ENCODE assay signal across 14 cellular contexts in the genomic region with DNA sequence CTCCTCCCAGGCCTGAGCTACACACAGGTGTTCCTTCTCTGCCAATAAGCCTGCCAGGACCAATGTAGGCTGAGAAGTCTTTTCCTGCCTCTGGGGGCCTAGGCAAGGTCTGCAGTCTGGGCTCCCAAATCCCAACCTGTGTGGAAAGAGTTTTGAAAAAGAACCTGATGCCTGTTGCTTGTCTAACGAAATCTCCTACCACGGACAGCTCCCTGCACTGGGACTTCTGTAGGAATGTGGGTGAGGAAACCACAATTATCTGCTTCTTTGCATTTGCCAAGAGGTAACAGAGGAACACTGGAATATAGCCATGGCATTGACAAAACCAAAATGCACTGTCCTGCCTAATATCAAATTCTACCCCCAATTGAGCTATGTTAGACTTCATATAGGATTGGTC.
DNase-seq lines count a peak whose midpoint lies in the region; ATAC-seq and TF ChIP-seq lines count a peak whose summit lies in the region.
"Had no signal": no experiment of that assay in that cellular context is flagged by ENCODE, and none has a peak within 500 bp of the region (broad histone marks: within the 10 kb centered on the region; RNA-seq: fewer than 3 reads in every experiment).

No MANE protein-coding gene starts in this region.

- WGBS in psoas muscle, 3 donors, result 3 to 5% (median 4%) methylated on average over 2 of the region's 2 CpGs

- no peak for ATAC-seq in psoas muscle
- ATAC-seq: activated CD4-positive, CD25-positive, alpha-beta regulatory T cell treated with anti-CD3 and anti-CD28 coated beads, Interleukin-2, amount 50 U/mL, for 24 hours; left ventricle myocardium superior had no signal

- no peaks in the 10 kb centered on the region for H3K9me2 ChIP-seq in MM.1S (replicated peaks; ENCODE audit: insufficient read depth, low read length)

- no peaks in the 10 kb centered on the region for H3K27me3 ChIP-seq in MM.1S (replicated peaks; ENCODE audit: insufficient read depth, low read length)
- H3K27me3 ChIP-seq in psoas muscle (ENCODE audit: insufficient read depth in 3 of 3, low read length in 2 of 3), result no peaks in the 10 kb centered on the region

- no peaks in the 10 kb centered on the region for H3K4me1 ChIP-seq in MM.1S (ENCODE audit: low read length)
- no peaks in the 10 kb centered on the region for H3K4me1 ChIP-seq in psoas muscle

- no peak for TF ChIP-seq CTCF in MM.1S (IDR thresholded peaks at IDR 0.05; ENCODE audit: low read length)
- TF ChIP-seq CTCF in psoas muscle (IDR thresholded peaks at IDR 0.05), result no peak

- H3K36me3 ChIP-seq in MM.1S (replicated peaks; ENCODE audit: insufficient read depth, low read length), result no peaks in the 10 kb centered on the region
- H3K36me3 ChIP-seq in psoas muscle (ENCODE audit: insufficient read depth in 1 of 2, low read depth in 1 of 2), result no peaks in the 10 kb centered on the region

- H2AFZ ChIP-seq in MM.1S (ENCODE audit: low read length), result no peak overlapping the region

- H3K27ac ChIP-seq in MM.1S (ENCODE audit: low read length) (no peak overlapping the region), psoas muscle (no peak overlapping the region)

- DNase-seq in EH (ENCODE audit: low read depth) (peak; percentile 82), MM.1S (peak; percentile 16), dedifferentiated amniotic fluid mesenchymal stem cell (ENCODE audit: extremely low spot score) (peak; percentile 42), myocyte (ENCODE audit: low read depth) (peak; percentile 89), psoas muscle (no peak), NCI-H146 (lab: John Stamatoyannopoulos, UW) (no peak), T-helper 9 cell (no peak)
- DNase-seq in activated T-cell treated with anti-CD3 and anti-CD28 coated beads, Interleukin-2, amount 50 U/mL, for 1 hour, result no peak
- DNase-seq: activated naive CD4-positive, alpha-beta T cell treated with anti-CD3 and anti-CD28 coated beads for 36 hours; GOT3; left ventricle myocardium superior; NCI-H2029; small intestine had no signal

- H3K9ac ChIP-seq in MM.1S (ENCODE audit: low read length), result no peak overlapping the region

- H3K4me2 ChIP-seq in MM.1S (ENCODE audit: low read depth, low read length), result no peak overlapping the region

- H3K4me3 ChIP-seq in MM.1S (ENCODE audit: low read length) (no peak overlapping the region), psoas muscle (no peak overlapping the region)

- intact Hi-C loops in psoas muscle (cut with DNase I), result loop anchor here in 1 of 2 donors (10.0 kb wide), 1 partner anchor 285 kb away; no protein-coding TSS in a partner anchor

- no peaks in the 10 kb centered on the region for H3F3A ChIP-seq in MM.1S (ENCODE audit: insufficient read depth, low read length)

- H3K79me2 ChIP-seq in MM.1S (ENCODE audit: low read length), result no peaks in the 10 kb centered on the region

- no peaks in the 10 kb centered on the region for H4K20me1 ChIP-seq in MM.1S (ENCODE audit: insufficient read depth, low read length)

- no peaks in the 10 kb centered on the region for H3K9me3 ChIP-seq in MM.1S (replicated peaks; ENCODE audit: insufficient read depth, low read length)
- H3K9me3 ChIP-seq in psoas muscle, result no peaks in the 10 kb centered on the region

Comparison
In these comparisons a context has a peak if more than half of its experiments do, and no peak if none do; other contexts are left out.
1. DNase-seq: peak in EH (single experiment), MM.1S (single experiment), dedifferentiated amniotic fluid mesenchymal stem cell (single experiment) and myocyte (single experiment); none in psoas muscle (0 of 2), NCI-H146 (single experiment), activated T-cell treated with anti-CD3 and anti-CD28 coated beads, Interleukin-2, amount 50 U/mL, for 1 hour (single experiment) and T-helper 9 cell (single experiment).